Comparison of ENCODE assay signal across 8 cellular contexts in genomic region chr2:74440005-74440377, GRCh38. TPM values are rescaled to one million over a fixed set of nuclear protein-coding genes. Genes with fewer than 3 reads are reported as not detected.
A peak's percentile ranks its signal among the peaks of the same experiment; 100 is the strongest.
DNase-seq lines count a peak whose midpoint lies in the region; ATAC-seq, FAIRE-seq and TF ChIP-seq lines count a peak whose summit lies in the region.

No MANE protein-coding gene starts in this region.

- H3K36me3 ChIP-seq in breast epithelium, result no peaks in the 10 kb centered on the region
- no peaks in the 10 kb centered on the region for H3K36me3 ChIP-seq in kidney (ENCODE audit: control insufficient read depth in 1 of 2, insufficient read depth in 2 of 2, low read length in 2 of 2)
- H3K36me3 ChIP-seq in stomach, result peaks cover 0 to 3% (median 0%) of the 10 kb centered on the region in 4 donors

- FAIRE-seq in kidney (lab: Jason Lieb, UNC) (no peak), GM12892 (lab: Jason Lieb, UNC) (no peak)

- peak overlapping the region; percentile 22 for H3K4me3 Mint-ChIP-seq in activated naive CD4-positive, alpha-beta T cell treated with anti-CD3 and anti-CD28 coated beads for 36 hours
- no peak overlapping the region for H3K4me3 Mint-ChIP-seq in activated CD4-positive, alpha-beta memory T cell treated with anti-CD3 and anti-CD28 coated beads for 36 hours

- H3K27ac Mint-ChIP-seq in activated naive CD4-positive, alpha-beta T cell treated with anti-CD3 and anti-CD28 coated beads for 36 hours, result no peak overlapping the region
- no peak overlapping the region for H3K27ac Mint-ChIP-seq in activated naive CD4-positive, alpha-beta T cell treated with anti-CD3 and anti-CD28 coated beads, Interleukin-2, amount 50 U/mL, for 72 hours
- H3K27ac Mint-ChIP-seq in activated CD4-positive, alpha-beta memory T cell treated with anti-CD3 and anti-CD28 coated beads for 36 hours, result no peak overlapping the region

- no peak for TF ChIP-seq EP300 in stomach (IDR thresholded peaks at IDR 0.05)

- peaks cover 15% of the 10 kb centered on the region for H3K4me1 Mint-ChIP-seq in activated naive CD4-positive, alpha-beta T cell treated with anti-CD3 and anti-CD28 coated beads for 36 hours (ENCODE audit: low read depth)
- H3K4me1 Mint-ChIP-seq in activated CD4-positive, alpha-beta memory T cell treated with anti-CD3 and anti-CD28 coated beads for 36 hours (ENCODE audit: low read depth), result peaks cover 10% of the 10 kb centered on the region

- WGBS in stomach, 5 donors, result 4 to 11% (median 8%) methylated on average over 7 to 9 of the region's 9 CpGs

- no peaks in the 10 kb centered on the region for H3K36me3 Mint-ChIP-seq in activated naive CD4-positive, alpha-beta T cell treated with anti-CD3 and anti-CD28 coated beads for 36 hours (ENCODE audit: low read depth)
- peaks cover 0 to 5% of the 10 kb centered on the region in 2 donors for H3K36me3 Mint-ChIP-seq in activated naive CD4-positive, alpha-beta T cell treated with anti-CD3 and anti-CD28 coated beads, Interleukin-2, amount 50 U/mL, for 72 hours
- no peaks in the 10 kb centered on the region for H3K36me3 Mint-ChIP-seq in activated CD4-positive, alpha-beta memory T cell treated with anti-CD3 and anti-CD28 coated beads for 36 hours

- intact Hi-C loops in activated naive CD4-positive, alpha-beta T cell treated with anti-CD3 and anti-CD28 coated beads for 36 hours (cut with micrococcal nuclease), result no loop called here
- intact Hi-C loops in breast epithelium (cut with DNase I; ENCODE audit: low total_unique reads) (no loop called here), kidney (cut with DNase I) (no loop called here), stomach (cut with DNase I; ENCODE audit: low total_unique reads) (no loop called here)
- intact Hi-C loops in activated CD4-positive, alpha-beta memory T cell treated with anti-CD3 and anti-CD28 coated beads for 36 hours (cut with micrococcal nuclease), result loop anchor here (1.0 kb wide), 1 partner anchor 14 kb away; no protein-coding TSS in a partner anchor

- peak overlapping the region; percentile 47 to 84 (median 60) for H3K4me3 ChIP-seq in breast epithelium
- peak overlapping the region; percentile 73 to 85 for H3K4me3 ChIP-seq in kidney (ENCODE audit: low read length in 2 of 2)
- H3K4me3 ChIP-seq in stomach, result peak overlapping the region; percentile 48 to 56 (median 54)

- peak overlapping the region; percentile 4 to 85 for H3K9ac ChIP-seq in kidney (ENCODE audit: low read length in 2 of 2)

- H3K27me3 Mint-ChIP-seq in activated naive CD4-positive, alpha-beta T cell treated with anti-CD3 and anti-CD28 coated beads for 36 hours (ENCODE audit: low read depth), result peaks cover 35% of the 10 kb centered on the region
- peaks cover 23% of the 10 kb centered on the region for H3K27me3 Mint-ChIP-seq in activated CD4-positive, alpha-beta memory T cell treated with anti-CD3 and anti-CD28 coated beads for 36 hours

- H3K4me1 ChIP-seq in breast epithelium, result peaks cover 5 to 15% of the 10 kb centered on the region in 2 donors
- peaks cover 19 to 20% of the 10 kb centered on the region in 2 donors for H3K4me1 ChIP-seq in kidney (ENCODE audit: control insufficient read depth in 1 of 2, insufficient read depth in 1 of 2, low read depth in 1 of 2, low read length in 2 of 2)
- H3K4me1 ChIP-seq in stomach, result peaks cover 22 to 73% (median 48%) of the 10 kb centered on the region in 4 donors

- CTCF ChIA-PET in activated naive CD4-positive, alpha-beta T cell treated with anti-CD3 and anti-CD28 coated beads for 36 hours (lab: Charles Lee), result interaction anchor here (0.6 to 1.1 kb wide), 4 partner anchors 13 to 1286 kb away, joined by 3 to 4 read pairs (median 3); no protein-coding TSS in a partner anchor
- CTCF ChIA-PET in activated CD4-positive, alpha-beta memory T cell treated with anti-CD3 and anti-CD28 coated beads for 36 hours (lab: Charles Lee), result interaction anchor here (1.0 to 2.3 kb wide), 3 partner anchors 15 to 190 kb away, joined by 3 to 12 read pairs (median 3); partner anchors contain the start of gene INO80B

- H3K27ac ChIP-seq in breast epithelium (peak overlapping the region; percentile 93 to 97), kidney (ENCODE audit: low read depth in 2 of 2, low read length in 2 of 2) (peak overlapping the region; percentile 34 to 95), stomach (peak overlapping the region; percentile 85 to 93 (median 87))

- TF ChIP-seq CTCF in breast epithelium (IDR thresholded peaks at IDR 0.05), result no peak
- no peak for TF ChIP-seq CTCF in kidney (IDR thresholded peaks at IDR 0.05; ENCODE audit: borderline replicate concordance, extremely low read depth, insufficient read depth)
- TF ChIP-seq CTCF in stomach (IDR thresholded peaks at IDR 0.05), result no peak

- TF ChIP-seq POLR2A in breast epithelium (IDR thresholded peaks at IDR 0.05) (no peak), stomach (IDR thresholded peaks at IDR 0.05) (no peak), GM12892 (IDR thresholded peaks at IDR 0.05; ENCODE audit: low read depth, low read length) (no peak)

- no peak for ATAC-seq in activated naive CD4-positive, alpha-beta T cell treated with anti-CD3 and anti-CD28 coated beads, Interleukin-2, amount 50 U/mL, for 72 hours

- H3K27me3 ChIP-seq in breast epithelium, result no peaks in the 10 kb centered on the region
- H3K27me3 ChIP-seq in stomach, result peaks cover 0 to 38% (median 7%) of the 10 kb centered on the region in 3 donors

- POLR2A ChIA-PET in activated CD4-positive, alpha-beta memory T cell treated with anti-CD3 and anti-CD28 coated beads for 36 hours (lab: Charles Lee), result interaction anchor here (1.0 kb wide), 1 partner anchor 18 kb away, joined by 3 read pairs; no protein-coding TSS in a partner anchor

- H3K9me3 Mint-ChIP-seq in activated naive CD4-positive, alpha-beta T cell treated with anti-CD3 and anti-CD28 coated beads for 36 hours, result no peaks in the 10 kb centered on the region
- H3K9me3 Mint-ChIP-seq in activated naive CD4-positive, alpha-beta T cell treated with anti-CD3 and anti-CD28 coated beads, Interleukin-2, amount 50 U/mL, for 72 hours, result no peaks in the 10 kb centered on the region
- H3K9me3 Mint-ChIP-seq in activated CD4-positive, alpha-beta memory T cell treated with anti-CD3 and anti-CD28 coated beads for 36 hours, result no peaks in the 10 kb centered on the region

- no peak for DNase-seq in activated naive CD4-positive, alpha-beta T cell treated with anti-CD3 and anti-CD28 coated beads for 36 hours
- no peak for DNase-seq in activated naive CD4-positive, alpha-beta T cell treated with anti-CD3 and anti-CD28 coated beads, Interleukin-2, amount 50 U/mL, for 72 hours (ENCODE audit: low spot score in 2 of 2)
- DNase-seq in breast epithelium (ENCODE audit: low spot score in 2 of 2) (peak in 1 of 2 donors; percentile 62), kidney (peak; percentile 90), stomach (no peak), DMS153 (lab: John Stamatoyannopoulos, UW) (no peak), GM12892 (ENCODE audit: insufficient read length) (no peak)
- DNase-seq in activated CD4-positive, alpha-beta memory T cell treated with anti-CD3 and anti-CD28 coated beads for 36 hours, result no peak

- H3K9me3 ChIP-seq in breast epithelium (no peaks in the 10 kb centered on the region), kidney (ENCODE audit: control insufficient read depth in 1 of 2, low read length in 2 of 2) (no peaks in the 10 kb centered on the region), stomach (no peaks in the 10 kb centered on the region)

RNA-seq across cellular contexts. Expression of gene RTKN, which starts 1.7 kb away (rescaled TPM):
- total RNA-seq in activated naive CD4-positive, alpha-beta T cell treated with anti-CD3 and anti-CD28 coated beads for 36 hours, result 1 to 10 TPM in 1 of 2 experiments, under 1 TPM in 1; 0.95 to 1.6 TPM
- 1 to 10 TPM in 1 of 2 donors, under 1 TPM in 1; 0.91 to 4.6 TPM for total RNA-seq in activated naive CD4-positive, alpha-beta T cell treated with anti-CD3 and anti-CD28 coated beads, Interleukin-2, amount 50 U/mL, for 72 hours
- total RNA-seq in breast epithelium (10 to 100 TPM in 2 of 3 donors, 1 to 10 TPM in 1; 9.3 to 49.9 (median 36.7) TPM), kidney (76.4 TPM), stomach (100 to 1,000 TPM in 2 of 5 donors, 10 to 100 TPM in 3; 16.5 to 125 (median 27.4) TPM)
- polyA plus RNA-seq in kidney (ENCODE audit: insufficient read depth, low read depth, low replicate concordance) (95.6 TPM), stomach (10 to 100 TPM; 10.8 to 27.3 (median 23.2) TPM)
- 1 to 10 TPM; 1.4 to 1.6 TPM for total RNA-seq in activated CD4-positive, alpha-beta memory T cell treated with anti-CD3 and anti-CD28 coated beads for 36 hours
- 8.4 TPM for polyA plus RNA-seq in GM12892 (2012; ENCODE audit: missing spikeins)

RNA-seq across cellular contexts. Expression of gene INO80B, which starts 14.9 kb away (rescaled TPM):
- 10 to 100 TPM; 26.5 to 28.3 TPM for total RNA-seq in activated naive CD4-positive, alpha-beta T cell treated with anti-CD3 and anti-CD28 coated beads for 36 hours
- total RNA-seq in activated naive CD4-positive, alpha-beta T cell treated with anti-CD3 and anti-CD28 coated beads, Interleukin-2, amount 50 U/mL, for 72 hours, result 10 to 100 TPM; 26.2 to 50.3 TPM
- 10 to 100 TPM; 12.6 to 26.2 (median 24.4) TPM for total RNA-seq in breast epithelium
- total RNA-seq in kidney, result 44.2 TPM
- 37.0 TPM for polyA plus RNA-seq in kidney (ENCODE audit: insufficient read depth, low read depth, low replicate concordance)
- 10 to 100 TPM in 2 of 5 donors, 1 to 10 TPM in 2, not detected in 1; 4.7 to 44.5 (median 11.1) TPM for total RNA-seq in stomach
- 10 to 100 TPM; 32.2 to 52.2 (median 51.9) TPM for polyA plus RNA-seq in stomach
- 10 to 100 TPM; 32.8 to 35.0 TPM for total RNA-seq in activated CD4-positive, alpha-beta memory T cell treated with anti-CD3 and anti-CD28 coated beads for 36 hours
- 13.6 TPM for polyA plus RNA-seq in GM12892 (2012; ENCODE audit: missing spikeins)

RNA-seq across cellular contexts. Expression of gene WBP1, which starts 18.2 kb away (rescaled TPM):
- total RNA-seq in activated naive CD4-positive, alpha-beta T cell treated with anti-CD3 and anti-CD28 coated beads for 36 hours, result 10 to 100 TPM; 39.4 to 40.0 TPM
- 10 to 100 TPM; 33.5 to 58.6 TPM for total RNA-seq in activated naive CD4-positive, alpha-beta T cell treated with anti-CD3 and anti-CD28 coated beads, Interleukin-2, amount 50 U/mL, for 72 hours
- total RNA-seq in breast epithelium (10 to 100 TPM; 58.0 to 70.0 (median 61.9) TPM), kidney (83.9 TPM), stomach (10 to 100 TPM in 4 of 5 donors, 1 to 10 TPM in 1; 1.8 to 59.4 (median 21.7) TPM)
- polyA plus RNA-seq in kidney (ENCODE audit: insufficient read depth, low read depth, low replicate concordance) (150 TPM), stomach (10 to 100 TPM; 78.9 to 82.4 (median 82.3) TPM)
- total RNA-seq in activated CD4-positive, alpha-beta memory T cell treated with anti-CD3 and anti-CD28 coated beads for 36 hours, result 10 to 100 TPM; 32.9 to 35.9 TPM
- polyA plus RNA-seq in GM12892 (2012; ENCODE audit: missing spikeins), result 34.8 TPM

RNA-seq across cellular contexts. Expression of gene WDR54, which starts 18.5 kb away (rescaled TPM):
- total RNA-seq in activated naive CD4-positive, alpha-beta T cell treated with anti-CD3 and anti-CD28 coated beads for 36 hours, result 10 to 100 TPM; 67.2 to 70.8 TPM
- total RNA-seq in activated naive CD4-positive, alpha-beta T cell treated with anti-CD3 and anti-CD28 coated beads, Interleukin-2, amount 50 U/mL, for 72 hours, result 100 to 1,000 TPM in 1 of 2 donors, 10 to 100 TPM in 1; 14.3 to 173 TPM
- total RNA-seq in breast epithelium (10 to 100 TPM in 1 of 3 donors, 1 to 10 TPM in 2; 6.7 to 13.1 (median 9.4) TPM), kidney (23.3 TPM), stomach (1 to 10 TPM in 4 of 5 donors, not detected in 1; 3.5 to 9.8 (median 7.3) TPM)
- polyA plus RNA-seq in kidney (ENCODE audit: insufficient read depth, low read depth, low replicate concordance) (37.6 TPM), stomach (10 to 100 TPM; 10.5 to 12.8 (median 12.5) TPM)
- total RNA-seq in activated CD4-positive, alpha-beta memory T cell treated with anti-CD3 and anti-CD28 coated beads for 36 hours, result 100 to 1,000 TPM; 101 TPM
- polyA plus RNA-seq in GM12892 (2012; ENCODE audit: missing spikeins), result 80.9 TPM

RNA-seq across cellular contexts. Expression of gene C2orf81, which starts 18.6 kb away (rescaled TPM):
- 1 to 10 TPM; 2.6 to 3.4 TPM for total RNA-seq in activated naive CD4-positive, alpha-beta T cell treated with anti-CD3 and anti-CD28 coated beads for 36 hours
- total RNA-seq in activated naive CD4-positive, alpha-beta T cell treated with anti-CD3 and anti-CD28 coated beads, Interleukin-2, amount 50 U/mL, for 72 hours, result 1 to 10 TPM; 2.1 to 6.4 TPM
- total RNA-seq in breast epithelium (1 to 10 TPM in 2 of 3 donors, under 1 TPM in 1; 0.64 to 1.6 (median 1.3) TPM), kidney (11.6 TPM), stomach (1 to 10 TPM in 2 of 5 donors, not detected in 3; 2.7 to 3.5 TPM)
- polyA plus RNA-seq in kidney (ENCODE audit: insufficient read depth, low read depth, low replicate concordance) (8.8 TPM), stomach (1 to 10 TPM; 1.7 to 2.2 (median 2.1) TPM)
- total RNA-seq in activated CD4-positive, alpha-beta memory T cell treated with anti-CD3 and anti-CD28 coated beads for 36 hours, result 1 to 10 TPM; 2.4 to 2.8 TPM
- polyA plus RNA-seq in GM12892 (2012; ENCODE audit: missing spikeins), result 2.0 TPM
